ENCODE assay signal across 12 cellular contexts in the genomic region with DNA sequence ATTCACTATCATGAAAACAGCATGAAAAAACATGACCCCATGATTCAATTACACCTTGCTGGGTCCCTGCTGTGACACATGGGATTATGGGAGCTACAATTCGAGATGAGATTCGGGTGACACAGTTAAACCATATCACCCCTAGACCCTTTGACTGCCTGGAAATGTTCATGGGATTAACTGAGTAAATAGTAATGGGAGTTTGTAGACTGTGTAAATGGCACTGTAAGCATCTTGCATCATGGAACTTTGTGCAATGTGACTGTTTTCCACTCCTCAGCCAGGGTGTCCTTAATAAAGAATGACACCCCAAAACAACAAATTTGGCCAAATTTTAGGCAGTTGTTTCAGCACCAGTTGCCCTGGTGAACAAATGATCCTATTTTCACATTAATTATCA. TPM values are rescaled to one million over a fixed set of nuclear protein-coding genes. Genes with fewer than 3 reads are reported as not detected.
"Had no signal": no experiment of that assay in that cellular context is flagged by ENCODE, and none has a peak within 500 bp of the region (broad histone marks: within the 10 kb centered on the region; RNA-seq: fewer than 3 reads in every experiment).

No MANE protein-coding gene starts in this region.

- H3K36me3 ChIP-seq: HAP-1 had no signal

- DNase-seq: GM23248, GOT3, H7, HFFc6, IMR-90, KG1 had no signal

- ATAC-seq: HCT116, K562 had no signal

- H3K9me3 Mint-ChIP-seq: HFFc6 had no signal

- H3K4me3 ChIP-seq: GM23248, HAP-1, K562 had no signal

- H2AFZ ChIP-seq: GM23248 had no signal

- FAIRE-seq: K562 had no signal

- H3K9ac ChIP-seq: GM23248 had no signal

- H3K27ac Mint-ChIP-seq: HFFc6 had no signal

- H3K27ac ChIP-seq: GM23248, HL-60 had no signal

- H3K4me3 Mint-ChIP-seq: HFFc6 had no signal

- H3K9me3 ChIP-seq: HAP-1 had no signal

- H3K4me1 ChIP-seq: HAP-1 had no signal

RNA-seq across cellular contexts. Expression of a gene that starts 7.9 kb away (rescaled TPM):
- total RNA-seq: GM23248, H4, H7, HFFc6, HT1080, IMR-90, K562 had no signal
- polyA plus RNA-seq: GM23248, IMR-90, K562 had no signal
